31 cellular contexts compared by ENCODE assay signal in the genomic region with DNA sequence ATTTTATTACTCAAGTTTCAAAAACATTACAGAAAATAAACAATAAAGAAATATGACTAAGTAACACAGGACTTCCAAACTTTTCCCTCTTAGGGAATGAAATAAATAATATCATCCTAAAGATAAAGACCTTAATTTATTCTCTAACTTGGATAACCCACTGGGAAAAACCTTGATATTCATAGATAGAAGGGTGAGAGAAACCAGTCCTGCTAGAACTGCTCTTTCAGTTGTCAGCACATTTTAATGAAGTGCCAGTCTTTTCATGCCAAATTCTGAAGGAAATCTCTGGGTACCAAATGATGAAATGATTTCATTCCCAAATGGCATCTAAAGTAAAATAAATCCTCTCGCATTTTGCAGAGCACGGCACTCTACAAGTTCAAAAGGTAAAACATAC.
A peak's percentile ranks its signal among the peaks of the same experiment; 100 is the strongest.
DNase-seq lines count a peak whose midpoint lies in the region; ATAC-seq and TF ChIP-seq lines count a peak whose summit lies in the region.
"Had no signal": no experiment of that assay in that cellular context is flagged by ENCODE, and none has a peak within 500 bp of the region (broad histone marks: within the 10 kb centered on the region; RNA-seq: fewer than 3 reads in every experiment).

No MANE protein-coding gene starts in this region.

- no peak overlapping the region for H3K4me2 ChIP-seq in SK-N-SH
- no peak overlapping the region for H3K4me2 ChIP-seq in parathyroid adenoma (ENCODE audit: low read length)
- H3K4me2 ChIP-seq: A549; BLaER1; BLaER1 treated with 17β-estradiol and CSF1 and Interleukin-3, amounts not matched to agents 10 nM and 100 nM had no signal

- TF ChIP-seq RAD21 in SK-N-SH (IDR thresholded peaks at IDR 0.05; ENCODE audit: low read length) = no peak

- TF ChIP-seq EP300 in SK-N-SH (IDR thresholded peaks at IDR 0.05; ENCODE audit: borderline replicate concordance in 1 of 2, low read depth in 1 of 2, low read length in 1 of 2) = no peak

- H3K4me1 ChIP-seq in SK-N-SH (ENCODE audit: control insufficient read depth in 1 of 2, insufficient read depth in 2 of 2, low read depth in 1 of 2, low read length in 1 of 2) = no peaks in the 10 kb centered on the region
- peaks cover 10% of the 10 kb centered on the region for H3K4me1 ChIP-seq in parathyroid adenoma
- H3K4me1 ChIP-seq: A549; BE2C; BLaER1; BLaER1 treated with 17β-estradiol and CSF1 and Interleukin-3, amounts not matched to agents 10 nM and 100 nM; Caco-2 had no signal

- ATAC-seq in SK-N-SH treated with all-trans-retinoic acid at 6 μM for 48 hours = no peak
- no peak for ATAC-seq in GM18517 (IDR thresholded peaks at IDR 0.05; ENCODE audit: unreplicated experiment)
- no peak for ATAC-seq in HG03460 (IDR thresholded peaks at IDR 0.05; ENCODE audit: unreplicated experiment)
- ATAC-seq: A549; CD8-positive, alpha-beta T cell had no signal

- H3K9me2 ChIP-seq in SK-N-SH = peaks cover 4% of the 10 kb centered on the region; the same call in 1 of the 2 replicates

- 88% methylated on average over 2 of the region's 2 CpGs for WGBS in SK-N-SH (ENCODE audit: low lambda C conversion rate)

- H4K20me1 ChIP-seq in SK-N-SH (ENCODE audit: insufficient read depth) = no peaks in the 10 kb centered on the region
- H4K20me1 ChIP-seq: BLaER1; BLaER1 treated with 17β-estradiol and CSF1 and Interleukin-3, amounts not matched to agents 10 nM and 100 nM had no signal

- H3K79me2 ChIP-seq in SK-N-SH (ENCODE audit: insufficient read depth) (no peaks in the 10 kb centered on the region), parathyroid adenoma (no peaks in the 10 kb centered on the region)

- H3K27ac ChIP-seq in SK-N-SH (ENCODE audit: low read depth in 2 of 2, low read length in 1 of 2) = no peak overlapping the region
- no peak overlapping the region for H3K27ac ChIP-seq in parathyroid adenoma
- H3K27ac ChIP-seq: 22Rv1; A549; BLaER1; BLaER1 treated with 17β-estradiol and CSF1 and Interleukin-3, amounts not matched to agents 10 nM and 100 nM; C4-2B had no signal

- CTCF ChIA-PET in SK-N-SH (lab: Yijun Ruan, JAX) = no interaction called here

- DNase-seq in SK-N-SH (no peak), SK-N-DZ (ENCODE audit: low spot score) (peak; percentile 13)
- DNase-seq: 8988T; ACHN; AML-193; BE2C; C1 segment of cervical spinal cord; Caco-2; Calu3; CD4-positive, alpha-beta memory T cell; CD4-positive, alpha-beta T cell; CD4-positive, CD25-positive, alpha-beta regulatory T cell; CD8-positive, alpha-beta memory T cell; CD8-positive, alpha-beta T cell; COR-L47; DMS 273 treated with DMSO at 0.1 percent for 48 hours; DMS153; DMS53; DMS79; DMS79 treated with DMSO at 0.1 percent for 48 hours; DND-41; EL had no signal

- no peaks in the 10 kb centered on the region for H3K9me3 ChIP-seq in SK-N-SH
- H3K9me3 ChIP-seq in parathyroid adenoma (ENCODE audit: control insufficient read depth, low read length) = no peaks in the 10 kb centered on the region
- H3K9me3 ChIP-seq: A549, BE2C, BLaER1, Caco-2 had no signal

- no peaks in the 10 kb centered on the region for H3K36me3 ChIP-seq in SK-N-SH (replicated peaks in 1 of 2; ENCODE audit: control insufficient read depth in 1 of 2, insufficient read depth in 2 of 2, low read length in 1 of 2)
- H3K36me3 ChIP-seq in parathyroid adenoma (ENCODE audit: control insufficient read depth, insufficient read depth, low read length) = no peaks in the 10 kb centered on the region
- H3K36me3 ChIP-seq: BE2C; BLaER1; BLaER1 treated with 17β-estradiol and CSF1 and Interleukin-3, amounts not matched to agents 10 nM and 100 nM had no signal

- no peaks in the 10 kb centered on the region for H3K27me3 ChIP-seq in SK-N-SH (ENCODE audit: insufficient read depth)
- no peaks in the 10 kb centered on the region for H3K27me3 ChIP-seq in parathyroid adenoma (ENCODE audit: control insufficient read depth, insufficient read depth, low read length)
- H3K27me3 ChIP-seq: BE2C; BLaER1; BLaER1 treated with 17β-estradiol and CSF1 and Interleukin-3, amounts not matched to agents 10 nM and 100 nM had no signal

- H3K4me3 ChIP-seq in SK-N-SH (ENCODE audit: low read depth in 2 of 2, low read length in 1 of 2) = no peak overlapping the region
- no peak overlapping the region for H3K4me3 ChIP-seq in parathyroid adenoma (ENCODE audit: low read depth, low read length)
- H3K4me3 ChIP-seq: A549; BLaER1; BLaER1 treated with 17β-estradiol and CSF1 and Interleukin-3, amounts not matched to agents 10 nM and 100 nM had no signal

- H3F3A ChIP-seq in SK-N-SH (replicated peaks; ENCODE audit: insufficient read depth) = no peaks in the 10 kb centered on the region

- no peak for TF ChIP-seq CTCF in SK-N-SH (IDR thresholded peaks at IDR 0.05)
- TF ChIP-seq CTCF in parathyroid adenoma (IDR thresholded peaks at IDR 0.05) = no peak

- H3K9ac ChIP-seq in SK-N-SH (no peak overlapping the region), parathyroid adenoma (no peak overlapping the region)
- H3K9ac ChIP-seq: BLaER1; BLaER1 treated with 17β-estradiol and CSF1 and Interleukin-3, amounts not matched to agents 10 nM and 100 nM had no signal

- H2AFZ ChIP-seq in SK-N-SH (ENCODE audit: low read depth) (no peak overlapping the region), parathyroid adenoma (peak overlapping the region; percentile 41)

- POLR2A ChIA-PET in SK-N-SH (lab: Yijun Ruan, JAX) = no interaction called here

TF ChIP-seq in SK-N-SH treated with all-trans-retinoic acid at 6 μM for 48 hours, 23 proteins besides CTCF, POLR2A, EP300 and RAD21:
- TF ChIP-seq ZFP3 (CRISPR knock-in tag; IDR thresholded peaks at IDR 0.05) (no peak), ISL1 (CRISPR knock-in tag; IDR thresholded peaks at IDR 0.05) (peak; percentile 91)

TF ChIP-seq in SK-N-SH, 30 proteins besides CTCF, POLR2A, EP300 and RAD21:
- TF ChIP-seq, protein P1, sequence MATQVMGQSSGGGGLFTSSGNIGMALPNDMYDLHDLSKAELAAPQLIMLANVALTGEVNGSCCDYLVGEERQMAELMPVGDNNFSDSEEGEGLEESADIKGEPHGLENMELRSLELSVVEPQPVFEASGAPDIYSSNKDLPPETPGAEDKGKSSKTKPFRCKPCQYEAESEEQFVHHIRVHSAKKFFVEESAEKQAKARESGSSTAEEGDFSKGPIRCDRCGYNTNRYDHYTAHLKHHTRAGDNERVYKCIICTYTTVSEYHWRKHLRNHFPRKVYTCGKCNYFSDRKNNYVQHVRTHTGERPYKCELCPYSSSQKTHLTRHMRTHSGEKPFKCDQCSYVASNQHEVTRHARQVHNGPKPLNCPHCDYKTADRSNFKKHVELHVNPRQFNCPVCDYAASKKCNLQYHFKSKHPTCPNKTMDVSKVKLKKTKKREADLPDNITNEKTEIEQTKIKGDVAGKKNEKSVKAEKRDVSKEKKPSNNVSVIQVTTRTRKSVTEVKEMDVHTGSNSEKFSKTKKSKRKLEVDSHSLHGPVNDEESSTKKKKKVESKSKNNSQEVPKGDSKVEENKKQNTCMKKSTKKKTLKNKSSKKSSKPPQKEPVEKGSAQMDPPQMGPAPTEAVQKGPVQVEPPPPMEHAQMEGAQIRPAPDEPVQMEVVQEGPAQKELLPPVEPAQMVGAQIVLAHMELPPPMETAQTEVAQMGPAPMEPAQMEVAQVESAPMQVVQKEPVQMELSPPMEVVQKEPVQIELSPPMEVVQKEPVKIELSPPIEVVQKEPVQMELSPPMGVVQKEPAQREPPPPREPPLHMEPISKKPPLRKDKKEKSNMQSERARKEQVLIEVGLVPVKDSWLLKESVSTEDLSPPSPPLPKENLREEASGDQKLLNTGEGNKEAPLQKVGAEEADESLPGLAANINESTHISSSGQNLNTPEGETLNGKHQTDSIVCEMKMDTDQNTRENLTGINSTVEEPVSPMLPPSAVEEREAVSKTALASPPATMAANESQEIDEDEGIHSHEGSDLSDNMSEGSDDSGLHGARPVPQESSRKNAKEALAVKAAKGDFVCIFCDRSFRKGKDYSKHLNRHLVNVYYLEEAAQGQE (IDR thresholded peaks at IDR 0.05; ENCODE audit: low read depth, low read length) = no peak
- TF ChIP-seq MEF2A (IDR thresholded peaks at IDR 0.05; ENCODE audit: borderline replicate concordance, low read depth) = no peak
- no peak for TF ChIP-seq NRF1 (IDR thresholded peaks at IDR 0.05; ENCODE audit: low read depth, low read length)
- TF ChIP-seq MXI1 (IDR thresholded peaks at IDR 0.05; ENCODE audit: low read depth, low read length) = no peak
- TF ChIP-seq JUND (IDR thresholded peaks at IDR 0.05) = no peak
- no peak for TF ChIP-seq FOXJ3 (CRISPR knock-in tag; IDR thresholded peaks at IDR 0.05)
